16 cellular contexts compared by ENCODE assay signal in the genomic region with DNA sequence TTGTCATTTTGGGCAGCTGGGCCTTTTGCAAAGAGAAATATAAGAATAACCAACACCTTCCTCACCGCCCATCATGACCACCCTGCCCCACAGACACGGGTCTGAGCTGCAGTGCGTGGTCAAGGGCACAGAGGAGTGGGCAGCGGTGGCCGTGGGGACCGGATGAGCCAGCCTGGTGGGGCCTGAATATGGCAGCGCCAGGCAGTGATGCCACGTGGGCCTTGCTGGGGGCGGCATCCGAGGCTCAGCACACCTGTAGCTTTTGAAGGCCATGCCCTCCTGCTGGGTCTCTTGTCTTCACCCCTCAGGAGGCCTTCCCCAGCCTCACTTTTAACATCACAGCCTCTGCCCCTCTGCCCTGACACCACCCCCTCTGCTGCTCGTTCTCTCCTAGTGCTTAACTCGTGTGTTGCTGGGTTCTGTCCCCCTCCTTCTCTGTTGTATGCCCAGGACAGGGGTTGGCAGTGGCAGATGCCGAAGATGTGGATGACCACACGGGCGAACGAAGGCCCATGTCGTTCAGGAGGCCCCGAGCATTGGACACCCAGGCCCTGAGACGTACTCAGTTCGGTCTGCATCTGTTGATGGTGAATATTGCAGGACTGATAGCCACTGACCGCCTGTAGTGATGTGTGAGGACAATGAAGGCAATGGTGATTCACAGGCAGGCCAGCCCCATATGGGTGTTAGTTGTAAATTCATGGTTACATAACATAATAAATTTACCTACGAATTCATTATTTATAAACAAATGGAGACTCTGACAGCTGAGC. TPM values are rescaled to one million over a fixed set of nuclear protein-coding genes. Genes with fewer than 3 reads are reported as not detected.
A peak's percentile ranks its signal among the peaks of the same experiment; 100 is the strongest.
DNase-seq lines count a peak whose midpoint lies in the region; ATAC-seq and TF ChIP-seq lines count a peak whose summit lies in the region.
"Had no signal": no experiment of that assay in that cellular context is flagged by ENCODE, and none has a peak within 500 bp of the region (broad histone marks: within the 10 kb centered on the region; RNA-seq: fewer than 3 reads in every experiment).

No MANE protein-coding gene starts in this region.

- H3K36me3 Mint-ChIP-seq in activated CD8-positive, alpha-beta T cell treated with anti-CD3 and anti-CD28 coated beads, Interleukin-2, amount 10 ng/mL, durations not matched to agents 7 days and 5 days (ENCODE audit: low read depth): peaks cover 71% of the 10 kb centered on the region
- peaks cover 64% of the 10 kb centered on the region for H3K36me3 Mint-ChIP-seq in activated CD8-positive, alpha-beta T cell treated with anti-CD3 and anti-CD28 coated beads for 36 hours (ENCODE audit: low read depth)
- H3K36me3 Mint-ChIP-seq in activated CD8-positive, alpha-beta memory T cell treated with anti-CD3 and anti-CD28 coated beads, Interleukin-2, amount 10 ng/mL, durations not matched to agents 7 days and 5 days: peaks cover 59% of the 10 kb centered on the region

- WGBS in testis, 2 donors: 95 to 97% methylated on average over 22 of the region's 22 CpGs

- CTCF ChIA-PET in activated CD8-positive, alpha-beta T cell treated with anti-CD3 and anti-CD28 coated beads, Interleukin-2, amount 10 ng/mL, durations not matched to agents 7 days and 5 days (lab: Charles Lee): interaction anchor here (0.6 to 1.8 kb wide), 5 partner anchors 11 to 50 kb away, joined by 3 to 8 read pairs (median 4); no protein-coding TSS in a partner anchor
- CTCF ChIA-PET in activated CD8-positive, alpha-beta T cell treated with anti-CD3 and anti-CD28 coated beads for 36 hours (lab: Charles Lee): interaction anchor here (1.4 to 2.1 kb wide), 2 partner anchors 12 to 64 kb away, joined by 3 to 12 read pairs; no protein-coding TSS in a partner anchor
- CTCF ChIA-PET in activated CD8-positive, alpha-beta memory T cell treated with anti-CD3 and anti-CD28 coated beads, Interleukin-2, amount 10 ng/mL, durations not matched to agents 7 days and 5 days (lab: Charles Lee): interaction anchor here (2.9 kb wide), 1 partner anchor 12 kb away, joined by 21 read pairs; no protein-coding TSS in a partner anchor

- no peak for ATAC-seq in activated CD8-positive, alpha-beta T cell treated with anti-CD3 and anti-CD28 coated beads, Interleukin-2, amount 10 ng/mL, durations not matched to agents 7 days and 5 days
- no peak for ATAC-seq in activated CD8-positive, alpha-beta T cell treated with anti-CD3 and anti-CD28 coated beads for 36 hours
- no peak for ATAC-seq in activated CD8-positive, alpha-beta memory T cell treated with anti-CD3 and anti-CD28 coated beads, Interleukin-2, amount 10 ng/mL, durations not matched to agents 7 days and 5 days
- ATAC-seq in HG03521 (IDR thresholded peaks at IDR 0.05; ENCODE audit: unreplicated experiment): no peak
- ATAC-seq: heart right ventricle had no signal

- no peak overlapping the region for H3K27ac ChIP-seq in testis
- H3K27ac ChIP-seq: heart right ventricle had no signal

- H3K27ac Mint-ChIP-seq in activated CD8-positive, alpha-beta T cell treated with anti-CD3 and anti-CD28 coated beads, Interleukin-2, amount 10 ng/mL, durations not matched to agents 7 days and 5 days: peak overlapping the region; percentile 48
- no peak overlapping the region for H3K27ac Mint-ChIP-seq in activated CD8-positive, alpha-beta T cell treated with anti-CD3 and anti-CD28 coated beads for 36 hours
- no peak overlapping the region for H3K27ac Mint-ChIP-seq in activated CD8-positive, alpha-beta memory T cell treated with anti-CD3 and anti-CD28 coated beads, Interleukin-2, amount 10 ng/mL, durations not matched to agents 7 days and 5 days

- peaks cover 17% of the 10 kb centered on the region for H3K9me3 Mint-ChIP-seq in activated CD8-positive, alpha-beta T cell treated with anti-CD3 and anti-CD28 coated beads, Interleukin-2, amount 10 ng/mL, durations not matched to agents 7 days and 5 days (ENCODE audit: insufficient read depth)
- peaks cover 6% of the 10 kb centered on the region for H3K9me3 Mint-ChIP-seq in activated CD8-positive, alpha-beta T cell treated with anti-CD3 and anti-CD28 coated beads for 36 hours
- H3K9me3 Mint-ChIP-seq in activated CD8-positive, alpha-beta memory T cell treated with anti-CD3 and anti-CD28 coated beads, Interleukin-2, amount 10 ng/mL, durations not matched to agents 7 days and 5 days (ENCODE audit: low read depth): peaks cover 5% of the 10 kb centered on the region

- H3K4me1 ChIP-seq in testis: no peaks in the 10 kb centered on the region

- H3K9me3 ChIP-seq in testis: no peaks in the 10 kb centered on the region

- no peaks in the 10 kb centered on the region for H3K27me3 ChIP-seq in testis

- peaks cover 57% of the 10 kb centered on the region for H3K4me1 Mint-ChIP-seq in activated CD8-positive, alpha-beta T cell treated with anti-CD3 and anti-CD28 coated beads, Interleukin-2, amount 10 ng/mL, durations not matched to agents 7 days and 5 days (ENCODE audit: low read depth)
- H3K4me1 Mint-ChIP-seq in activated CD8-positive, alpha-beta T cell treated with anti-CD3 and anti-CD28 coated beads for 36 hours (ENCODE audit: low read depth): peaks cover 41% of the 10 kb centered on the region
- H3K4me1 Mint-ChIP-seq in activated CD8-positive, alpha-beta memory T cell treated with anti-CD3 and anti-CD28 coated beads, Interleukin-2, amount 10 ng/mL, durations not matched to agents 7 days and 5 days: peaks cover 56% of the 10 kb centered on the region

- TF ChIP-seq CTCF in activated CD8-positive, alpha-beta T cell treated with anti-CD3 and anti-CD28 coated beads for 36 hours (IDR thresholded peaks at IDR 0.05): no peak
- TF ChIP-seq CTCF in testis (IDR thresholded peaks at IDR 0.05): no peak

- DNase-seq in activated CD8-positive, alpha-beta T cell treated with anti-CD3 and anti-CD28 coated beads, Interleukin-2, amount 10 ng/mL, durations not matched to agents 7 days and 5 days: peak; percentile 17
- DNase-seq in activated CD8-positive, alpha-beta T cell treated with anti-CD3 and anti-CD28 coated beads for 36 hours: no peak
- peak; percentile 34 for DNase-seq in activated CD8-positive, alpha-beta memory T cell treated with anti-CD3 and anti-CD28 coated beads, Interleukin-2, amount 10 ng/mL, durations not matched to agents 7 days and 5 days
- DNase-seq in islet precursor cell (peak; percentile 35), testis (peak; percentile 8), GDM1 (lab: John Stamatoyannopoulos, UW) (no peak)
- DNase-seq in stimulated activated CD4-positive, alpha-beta T cell treated with anti-CD3 and anti-CD28 coated beads, Interleukin-2, amount 100 ng/mL, for 48 hours: no peak
- DNase-seq: cerebellar nuclear complex, Karpas-422, NCI-H146, NCI-H524, T-helper 9 cell had no signal

- no peak overlapping the region for H3K4me3 ChIP-seq in testis
- H3K4me3 ChIP-seq: heart right ventricle, skin epidermis had no signal

- no peak overlapping the region for H3K4me3 Mint-ChIP-seq in activated CD8-positive, alpha-beta T cell treated with anti-CD3 and anti-CD28 coated beads, Interleukin-2, amount 10 ng/mL, durations not matched to agents 7 days and 5 days
- no peak overlapping the region for H3K4me3 Mint-ChIP-seq in activated CD8-positive, alpha-beta T cell treated with anti-CD3 and anti-CD28 coated beads for 36 hours
- no peak overlapping the region for H3K4me3 Mint-ChIP-seq in activated CD8-positive, alpha-beta memory T cell treated with anti-CD3 and anti-CD28 coated beads, Interleukin-2, amount 10 ng/mL, durations not matched to agents 7 days and 5 days
- H3K4me3 Mint-ChIP-seq: activated naive CD8-positive, alpha-beta T cell had no signal

- intact Hi-C loops in activated CD8-positive, alpha-beta T cell treated with anti-CD3 and anti-CD28 coated beads for 36 hours (cut with micrococcal nuclease): no loop called here
- intact Hi-C loops in testis (cut with DNase I; ENCODE audit: low total_unique reads): no loop called here

- POLR2A ChIA-PET in activated CD8-positive, alpha-beta T cell treated with anti-CD3 and anti-CD28 coated beads, Interleukin-2, amount 10 ng/mL, durations not matched to agents 7 days and 5 days (lab: Charles Lee): interaction anchor here (0.6 to 1.6 kb wide), 2 partner anchors 12 to 13 kb away, joined by 3 to 4 read pairs; no protein-coding TSS in a partner anchor
- POLR2A ChIA-PET in activated CD8-positive, alpha-beta T cell treated with anti-CD3 and anti-CD28 coated beads for 36 hours (lab: Charles Lee): interaction anchor here (0.8 to 4.9 kb wide), 6 partner anchors 12 to 48 kb away, joined by 3 to 37 read pairs (median 4); no protein-coding TSS in a partner anchor

- H3K36me3 ChIP-seq in testis (ENCODE audit: low read depth, missing control alignments): no peaks in the 10 kb centered on the region
- H3K36me3 ChIP-seq: heart right ventricle had no signal

- no peaks in the 10 kb centered on the region for H3K27me3 Mint-ChIP-seq in activated CD8-positive, alpha-beta T cell treated with anti-CD3 and anti-CD28 coated beads, Interleukin-2, amount 10 ng/mL, durations not matched to agents 7 days and 5 days (ENCODE audit: low read depth)
- H3K27me3 Mint-ChIP-seq in activated CD8-positive, alpha-beta T cell treated with anti-CD3 and anti-CD28 coated beads for 36 hours: no peaks in the 10 kb centered on the region
- no peaks in the 10 kb centered on the region for H3K27me3 Mint-ChIP-seq in activated CD8-positive, alpha-beta memory T cell treated with anti-CD3 and anti-CD28 coated beads, Interleukin-2, amount 10 ng/mL, durations not matched to agents 7 days and 5 days
- H3K27me3 Mint-ChIP-seq: activated naive CD8-positive, alpha-beta T cell had no signal

- no peak for TF ChIP-seq POLR2A in testis (IDR thresholded peaks at IDR 0.05)

RNA-seq across cellular contexts. Expression of a gene that starts 46.0 kb away (rescaled TPM):
- total RNA-seq in activated CD8-positive, alpha-beta T cell treated with anti-CD3 and anti-CD28 coated beads, Interleukin-2, amount 10 ng/mL, durations not matched to agents 7 days and 5 days: 10 to 100 TPM; 56.1 to 57.2 TPM
- 10 to 100 TPM; 26.3 to 27.9 TPM for total RNA-seq in activated CD8-positive, alpha-beta T cell treated with anti-CD3 and anti-CD28 coated beads for 36 hours
- 10 to 100 TPM; 56.8 to 64.0 TPM for total RNA-seq in activated CD8-positive, alpha-beta memory T cell treated with anti-CD3 and anti-CD28 coated beads, Interleukin-2, amount 10 ng/mL, durations not matched to agents 7 days and 5 days
- 10 to 100 TPM; 36.9 to 43.4 TPM for total RNA-seq in testis
- 68.5 TPM for polyA plus RNA-seq in testis (ENCODE audit: insufficient read depth, low read depth, low replicate concordance)

Comparison
In these comparisons a context has a peak if more than half of its experiments do, and no peak if none do; other contexts are left out.
1. DNase-seq: peak in activated CD8-positive, alpha-beta T cell treated with anti-CD3 and anti-CD28 coated beads, Interleukin-2, amount 10 ng/mL, durations not matched to agents 7 days and 5 days (single experiment), activated CD8-positive, alpha-beta memory T cell treated with anti-CD3 and anti-CD28 coated beads, Interleukin-2, amount 10 ng/mL, durations not matched to agents 7 days and 5 days (single experiment), islet precursor cell (single experiment) and testis (single experiment); none in activated CD8-positive, alpha-beta T cell treated with anti-CD3 and anti-CD28 coated beads for 36 hours (single experiment), stimulated activated CD4-positive, alpha-beta T cell treated with anti-CD3 and anti-CD28 coated beads, Interleukin-2, amount 100 ng/mL, for 48 hours (0 of 2) and GDM1 (single experiment).